In the genomic region with DNA sequence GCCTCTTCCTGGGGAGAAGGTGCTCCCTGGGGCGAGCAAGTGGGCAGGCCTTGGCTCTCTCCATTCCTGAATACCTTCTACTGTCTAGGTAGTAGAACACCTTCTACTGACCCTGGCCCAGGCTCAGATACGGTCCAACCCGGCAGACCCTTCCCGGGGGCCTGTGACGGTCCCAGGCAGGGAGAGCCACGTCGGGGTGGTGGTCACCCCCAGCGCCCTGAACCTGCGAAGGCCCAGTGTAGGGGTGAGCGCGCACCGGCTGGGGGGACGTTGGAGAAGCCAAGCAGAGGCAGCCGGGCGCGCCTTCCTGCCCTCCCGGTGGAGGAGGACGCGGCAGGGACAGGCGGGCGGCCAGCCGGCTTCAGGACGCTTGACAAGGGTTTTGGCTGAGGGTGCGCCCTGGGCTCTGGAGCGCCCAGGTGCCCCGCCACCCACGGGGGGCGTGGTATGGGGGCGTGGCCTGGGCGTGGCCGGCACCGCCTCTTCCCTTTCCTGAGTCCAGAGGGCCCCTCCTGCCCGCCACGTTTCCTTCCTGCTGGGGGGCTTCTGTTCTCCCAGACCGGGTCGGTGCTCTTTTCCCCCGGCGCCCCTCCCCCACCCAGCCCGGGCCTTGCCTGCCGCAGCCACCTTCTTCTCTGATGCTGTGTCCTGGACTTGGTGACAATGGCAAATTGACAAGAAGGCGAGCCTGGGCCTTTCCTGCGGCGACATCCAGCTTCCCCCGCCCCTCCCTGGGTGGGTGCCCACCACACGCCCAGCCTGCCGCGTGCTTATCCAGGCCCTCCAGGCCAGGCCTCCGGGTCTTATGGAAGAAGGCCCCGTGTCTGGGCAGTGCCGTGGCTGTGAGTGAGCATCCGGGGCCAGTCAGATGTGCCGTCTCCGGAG, we compare ENCODE assay signal across 8 cellular contexts. TPM values are rescaled to one million over a fixed set of nuclear protein-coding genes. Genes with fewer than 3 reads are reported as not detected.
DNase-seq lines count a peak whose midpoint lies in the region; TF ChIP-seq lines count a peak whose summit lies in the region.

No MANE protein-coding gene starts in this region.

- H4K20me1 ChIP-seq in OCI-LY3 (ENCODE audit: insufficient read depth, low read length): no peaks in the 10 kb centered on the region

- H3K9me3 ChIP-seq in breast epithelium (no peaks in the 10 kb centered on the region), OCI-LY3 (ENCODE audit: insufficient read depth, low read length) (no peaks in the 10 kb centered on the region), iPS-15b (ENCODE audit: control insufficient read depth, insufficient read depth, low read length) (no peaks in the 10 kb centered on the region)

- peaks cover 21% of the 10 kb centered on the region for H3K4me1 Mint-ChIP-seq in MCF 10A (ENCODE audit: insufficient read depth, unreplicated experiment)

- H3K9me3 Mint-ChIP-seq in MCF 10A (ENCODE audit: unreplicated experiment): no peaks in the 10 kb centered on the region

- CTCF ChIA-PET in MCF 10A (lab: Yijun Ruan, JAX): no interaction called here

- no peak overlapping the region for H3K27ac Mint-ChIP-seq in MCF 10A (ENCODE audit: low read depth, unreplicated experiment)

- H3K36me3 Mint-ChIP-seq in MCF 10A (ENCODE audit: insufficient read depth, unreplicated experiment): no peaks in the 10 kb centered on the region

- no peak for TF ChIP-seq CTCF in breast epithelium (IDR thresholded peaks at IDR 0.05)
- TF ChIP-seq CTCF in MCF 10A (IDR thresholded peaks at IDR 0.05; ENCODE audit: unreplicated experiment): no peak
- TF ChIP-seq CTCF in OCI-LY3 (IDR thresholded peaks at IDR 0.05; ENCODE audit: low read depth, low read length): no peak

- H3K27me3 Mint-ChIP-seq in MCF 10A (ENCODE audit: insufficient read depth, unreplicated experiment): no peaks in the 10 kb centered on the region

- no peak for TF ChIP-seq POLR2A in breast epithelium (IDR thresholded peaks at IDR 0.05)

- peak overlapping the region; percentile 80 for H3K4me2 ChIP-seq in OCI-LY3 (ENCODE audit: low read length)

- BruUV-seq in MCF 10A (replicated peaks; lab: Mats Ljungman, UMichigan): no TSS peak

- H3K36me3 ChIP-seq in breast epithelium (no peaks in the 10 kb centered on the region), OCI-LY3 (replicated peaks; ENCODE audit: low read depth, low read length) (no peaks in the 10 kb centered on the region), iPS-15b (ENCODE audit: control insufficient read depth, insufficient read depth, low read length) (no peaks in the 10 kb centered on the region)

- peak overlapping the region; percentile 63 for H2AFZ ChIP-seq in OCI-LY3 (ENCODE audit: low read depth, low read length)

- POLR2A ChIA-PET in MCF 10A (lab: Yijun Ruan, JAX): no interaction called here

- peak overlapping the region; percentile 46 to 50 for H3K27ac ChIP-seq in breast epithelium
- H3K27ac ChIP-seq in OCI-LY3 (ENCODE audit: low read length): 0 out of 2 replicates have a peak overlapping the region, but pooled peaks have one; percentile 11

- peaks cover 5% of the 10 kb centered on the region; the same call in 1 of the 2 replicates for H3K79me2 ChIP-seq in OCI-LY3 (ENCODE audit: low read length)

- no peak overlapping the region for H3K4me3 Mint-ChIP-seq in MCF 10A (ENCODE audit: unreplicated experiment)

- H3K9ac ChIP-seq in OCI-LY3 (ENCODE audit: low read length) (peak overlapping the region; percentile 82), iPS-15b (ENCODE audit: low read depth, low read length) (peak overlapping the region; percentile 47)

- peak overlapping the region; percentile 17 to 59 (median 44) for H3K4me3 ChIP-seq in breast epithelium
- peak overlapping the region; percentile 91 for H3K4me3 ChIP-seq in OCI-LY3 (ENCODE audit: low read length)
- peak overlapping the region; percentile 43 for H3K4me3 ChIP-seq in iPS-15b (ENCODE audit: low read depth, low read length)

- H3K27me3 ChIP-seq in breast epithelium (no peaks in the 10 kb centered on the region), OCI-LY3 (ENCODE audit: low read depth, low read length) (no peaks in the 10 kb centered on the region), iPS-15b (ENCODE audit: control insufficient read depth, insufficient read depth, low read length) (no peaks in the 10 kb centered on the region)

- H3K4me1 ChIP-seq in breast epithelium (no peaks in the 10 kb centered on the region), OCI-LY3 (ENCODE audit: low read length) (peaks cover 10% of the 10 kb centered on the region), iPS-15b (ENCODE audit: control insufficient read depth, insufficient read depth, low read length) (peaks cover 5% of the 10 kb centered on the region)

- DNase-seq in breast epithelium (ENCODE audit: low spot score in 2 of 2) (peak in 1 of 2 donors; percentile 54), MCF 10A (ENCODE audit: unreplicated experiment) (no peak), NCI-H128 (lab: John Stamatoyannopoulos, UW; ENCODE audit: unreplicated experiment) (no peak), D341Med (ENCODE audit: low spot score) (no peak)
- DNase-seq in activated gamma-delta T cell treated with anti-CD3 and anti-CD28 coated beads, Interleukin-2, amount 50 U/mL, for 16 hours (ENCODE audit: low read depth): peak; percentile 64
- peak; percentile 79 to 87 for DNase-seq in stimulated activated CD4-positive, alpha-beta T cell treated with anti-CD3 and anti-CD28 coated beads, Interleukin-2, amount 100 ng/mL, for 24 hours

- intact Hi-C loops in breast epithelium (cut with DNase I; ENCODE audit: low total_unique reads): no loop called here
- intact Hi-C loops in MCF 10A (cut with micrococcal nuclease): no loop called here

RNA-seq across cellular contexts. Expression of a gene that starts 24.5 kb away (rescaled TPM):
- 10 to 100 TPM in 2 of 3 donors, 1 to 10 TPM in 1; 6.4 to 21.8 (median 18.4) TPM for total RNA-seq in breast epithelium
- total RNA-seq in MCF 10A (2022): 16.2 and 17.5 TPM in 2 replicates

RNA-seq across cellular contexts. Expression of a gene that starts 56.4 kb away (rescaled TPM):
- total RNA-seq in breast epithelium (1 to 10 TPM in 2 of 3 donors, under 1 TPM in 1; 0.96 to 4.0 (median 2.9) TPM), MCF 10A (2022) (0.40 and 0.91 TPM in 2 replicates)

Comparison
In these comparisons a context has a peak if more than half of its experiments do, and no peak if none do; other contexts are left out.
1. DNase-seq: peak in activated gamma-delta T cell treated with anti-CD3 and anti-CD28 coated beads, Interleukin-2, amount 50 U/mL, for 16 hours (single experiment) and stimulated activated CD4-positive, alpha-beta T cell treated with anti-CD3 and anti-CD28 coated beads, Interleukin-2, amount 100 ng/mL, for 24 hours (2 of 2); none in MCF 10A (single experiment), NCI-H128 (single experiment) and D341Med (single experiment).
2. Peak in every context shown above with its lines, with median percentiles within 50 percentile points of each other: H3K4me3 ChIP-seq.